In genomic region chr12:109572506-109572845, GRCh38 we compare ENCODE assay signal across 8 cellular contexts. TPM values are rescaled to one million over a fixed set of nuclear protein-coding genes. Genes with fewer than 3 reads are reported as not detected.
A peak's percentile ranks its signal among the peaks of the same experiment; 100 is the strongest.
DNase-seq lines count a peak whose midpoint lies in the region; ATAC-seq and TF ChIP-seq lines count a peak whose summit lies in the region.

No MANE protein-coding gene starts in this region.

- DNase-seq in HFF-Myc (ENCODE audit: extremely low read depth, low read depth) (no peak), NAMALWA (ENCODE audit: low spot score) (no peak), NCI-H128 (lab: John Stamatoyannopoulos, UW; ENCODE audit: unreplicated experiment) (no peak)
- DNase-seq in activated CD4-positive, alpha-beta memory T cell treated with anti-CD3 and anti-CD28 coated beads for 36 hours = no peak
- no peak for DNase-seq in activated effector memory CD4-positive, alpha-beta T cell treated with Interleukin-2 at 50 U/mL for 16 hours

- no peaks in the 10 kb centered on the region for H3K27me3 Mint-ChIP-seq in activated CD4-positive, alpha-beta memory T cell treated with anti-CD3 and anti-CD28 coated beads for 36 hours

- H3K4me1 Mint-ChIP-seq in activated CD4-positive, alpha-beta memory T cell treated with anti-CD3 and anti-CD28 coated beads for 36 hours (ENCODE audit: low read depth) = peaks cover 27% of the 10 kb centered on the region

- 33 to 75% methylated on average over 1 to 3 of the region's 3 CpGs for WGBS in gastroesophageal sphincter (ENCODE audit: low coverage in 1 of 2), 2 donors

- POLR2A ChIA-PET in activated CD4-positive, alpha-beta memory T cell treated with anti-CD3 and anti-CD28 coated beads for 36 hours (lab: Charles Lee) = interaction anchor here (2.7 kb wide), 1 partner anchor 95 kb away, joined by 10 read pairs; the partner anchor contains the start of genes KCTD10 and UBE3B

- peak overlapping the region; percentile 85 for H3K27ac Mint-ChIP-seq in activated CD4-positive, alpha-beta memory T cell treated with anti-CD3 and anti-CD28 coated beads for 36 hours

- H3K27me3 ChIP-seq in gastroesophageal sphincter = no peaks in the 10 kb centered on the region

- no peak for TF ChIP-seq EP300 in gastroesophageal sphincter (IDR thresholded peaks at IDR 0.05)

- CTCF ChIA-PET in activated CD4-positive, alpha-beta memory T cell treated with anti-CD3 and anti-CD28 coated beads for 36 hours (lab: Charles Lee) = interaction anchor here (1.3 to 1.7 kb wide), 2 partner anchors 25 to 273 kb away, joined by 3 to 8 read pairs; no protein-coding TSS in a partner anchor

- no peaks in the 10 kb centered on the region for H3K9me3 ChIP-seq in gastroesophageal sphincter

- peaks cover 21% of the 10 kb centered on the region for H3K36me3 Mint-ChIP-seq in activated CD4-positive, alpha-beta memory T cell treated with anti-CD3 and anti-CD28 coated beads for 36 hours

- H3K27ac ChIP-seq in gastroesophageal sphincter (peak overlapping the region in 3 of 4 donors; percentile 85 to 88 (median 85)), skin epidermis (peak overlapping the region in 11 of 21 experiments; percentile 67 to 92 (median 87))

- peaks cover 0 to 20% (median 0%) of the 10 kb centered on the region in 3 donors for H3K4me1 ChIP-seq in gastroesophageal sphincter

- peaks cover 0 to 59% of the 10 kb centered on the region in 2 donors for H3K36me3 ChIP-seq in gastroesophageal sphincter

- no peak for TF ChIP-seq CTCF in HFF-Myc (IDR thresholded peaks at IDR 0.05; ENCODE audit: low read depth, low read length, missing control alignments)
- TF ChIP-seq CTCF in gastroesophageal sphincter (IDR thresholded peaks at IDR 0.05) = no peak

- no peak for TF ChIP-seq POLR2A in gastroesophageal sphincter (IDR thresholded peaks at IDR 0.05)

- peak overlapping the region; percentile 70 for H3K4me3 ChIP-seq in HFF-Myc (replicated peaks; ENCODE audit: low read depth, low read length)
- peak overlapping the region; percentile 49 to 86 for H3K4me3 ChIP-seq in gastroesophageal sphincter
- peak overlapping the region in 6 of 7 experiments; percentile 67 to 82 (median 74) for H3K4me3 ChIP-seq in skin epidermis

- peak overlapping the region; percentile 86 for H3K4me3 Mint-ChIP-seq in activated CD4-positive, alpha-beta memory T cell treated with anti-CD3 and anti-CD28 coated beads for 36 hours

- ATAC-seq in gastroesophageal sphincter (no peak), HG03378 (IDR thresholded peaks at IDR 0.05; ENCODE audit: unreplicated experiment) (no peak)

- intact Hi-C loops in activated CD4-positive, alpha-beta memory T cell treated with anti-CD3 and anti-CD28 coated beads for 36 hours (cut with micrococcal nuclease) = loop anchor here (5.0 to 10.0 kb wide), 4 partner anchors 312 to 1060 kb away; partner anchors contain the start of genes GLTP, SSH1 and UNG

- H3K9me3 Mint-ChIP-seq in activated CD4-positive, alpha-beta memory T cell treated with anti-CD3 and anti-CD28 coated beads for 36 hours = no peaks in the 10 kb centered on the region

RNA-seq across cellular contexts. Expression of gene MMAB, which starts 0.8 kb away (rescaled TPM):
- total RNA-seq in activated CD4-positive, alpha-beta memory T cell treated with anti-CD3 and anti-CD28 coated beads for 36 hours = 10 to 100 TPM; 42.4 to 48.3 TPM
- 10 to 100 TPM; 22.3 to 39.6 (median 31.1) TPM for total RNA-seq in gastroesophageal sphincter

RNA-seq across cellular contexts. Expression of gene MVK, which starts 1.1 kb away (rescaled TPM):
- 10 to 100 TPM; 21.2 TPM for total RNA-seq in activated CD4-positive, alpha-beta memory T cell treated with anti-CD3 and anti-CD28 coated beads for 36 hours
- total RNA-seq in gastroesophageal sphincter = 10 to 100 TPM in 2 of 4 donors, 1 to 10 TPM in 2; 6.2 to 18.2 (median 10.4) TPM
